ENCODE assay signal across 12 cellular contexts in genomic region chr2:239087041-239087710, GRCh38.
"Had no signal": no experiment of that assay in that cellular context is flagged by ENCODE, and none has a peak within 500 bp of the region (broad histone marks: within the 10 kb centered on the region; RNA-seq: fewer than 3 reads in every experiment).

No MANE protein-coding gene starts in this region.

- H3K4me3 ChIP-seq: ovary, suprapubic skin had no signal

- H3K27me3 ChIP-seq: ovary, suprapubic skin had no signal

- H3K27ac ChIP-seq: ovary, VCaP had no signal

- H3K9me3 ChIP-seq: ovary, suprapubic skin had no signal

- ATAC-seq: esophagus mucosa; stimulated activated naive CD8-positive, alpha-beta T cell treated with anti-CD3 and anti-CD28 coated beads, Interleukin-15, Interleukin-2, amounts not matched to agents 100 U/mL and 50 U/mL, for 24 hours had no signal

- DNase-seq: activated CD4-positive, alpha-beta memory T cell treated with anti-CD3 and anti-CD28 coated beads, Interleukin-2, amount 10 ng/mL, durations not matched to agents 7 days and 5 days; activated naive CD4-positive, alpha-beta T cell treated with Interleukin-2 at 50 U/mL for 16 hours; activated T-cell treated with anti-CD3 and anti-CD28 coated beads, Interleukin-2, amount 50 U/mL, for 48 hours; endodermal cell; kidney; ovary; stimulated activated CD4-positive, alpha-beta T cell treated with anti-CD3 and anti-CD28 coated beads, Interleukin-2, amount 100 ng/mL, for 48 hours; stimulated activated naive CD8-positive, alpha-beta T cell treated with anti-CD3 and anti-CD28 coated beads, Interleukin-15, Interleukin-2, amounts not matched to agents 100 U/mL and 50 U/mL, for 24 hours; T1000 had no signal

- H3K36me3 ChIP-seq: ovary had no signal
